In the genomic region with DNA sequence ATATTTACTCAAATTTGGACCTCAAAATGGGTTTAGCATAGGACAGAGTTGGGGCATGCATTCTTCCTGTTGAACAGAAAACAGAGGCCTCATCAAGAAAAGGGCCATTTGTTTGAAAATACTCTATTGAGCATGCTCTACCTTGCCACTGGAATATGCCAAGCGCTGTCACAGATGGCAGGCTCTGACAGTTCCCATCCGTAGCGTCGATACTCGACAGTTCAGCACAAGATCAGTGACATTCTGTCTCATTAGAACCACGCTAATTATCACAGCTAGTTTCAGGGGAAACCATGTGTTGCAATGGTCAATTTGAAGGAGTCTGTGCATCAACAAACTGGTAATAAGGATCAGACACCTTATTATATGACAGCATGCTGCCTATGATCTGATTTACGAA, we compare ENCODE assay signal across 16 cellular contexts. TPM values are rescaled to one million over a fixed set of nuclear protein-coding genes. Genes with fewer than 3 reads are reported as not detected.
DNase-seq lines count a peak whose midpoint lies in the region; ATAC-seq, FAIRE-seq and TF ChIP-seq lines count a peak whose summit lies in the region.
"Had no signal": no experiment of that assay in that cellular context is flagged by ENCODE, and none has a peak within 500 bp of the region (broad histone marks: within the 10 kb centered on the region; RNA-seq: fewer than 3 reads in every experiment).

No MANE protein-coding gene starts in this region.

- H3K4me3 ChIP-seq in endocrine pancreas (ENCODE audit: control insufficient read depth, insufficient read depth, low read length) (peak overlapping the region; percentile 60), upper lobe of right lung (no peak overlapping the region)
- H3K4me3 ChIP-seq: heart left ventricle, thoracic aorta had no signal

- H3K36me3 ChIP-seq in endocrine pancreas (ENCODE audit: control insufficient read depth, insufficient read depth, low read length), result no peaks in the 10 kb centered on the region
- H3K36me3 ChIP-seq in upper lobe of right lung, result peaks cover 9% of the 10 kb centered on the region
- H3K36me3 ChIP-seq: thoracic aorta had no signal

- H3K27me3 ChIP-seq in endocrine pancreas (ENCODE audit: control insufficient read depth, insufficient read depth, low read length), result no peaks in the 10 kb centered on the region
- H3K27me3 ChIP-seq in upper lobe of right lung, result no peaks in the 10 kb centered on the region
- H3K27me3 ChIP-seq: heart left ventricle had no signal

- no peak overlapping the region for H3K9ac ChIP-seq in endocrine pancreas (ENCODE audit: control insufficient read depth, insufficient read depth, low read length)

- ATAC-seq in upper lobe of right lung, result no peak
- ATAC-seq: esophagus mucosa, heart left ventricle, sciatic nerve had no signal

- intact Hi-C loops in upper lobe of right lung (cut with DNase I), result no loop called here

- no peaks in the 10 kb centered on the region for H3K9me3 ChIP-seq in endocrine pancreas (ENCODE audit: control insufficient read depth, low read length)
- H3K9me3 ChIP-seq in upper lobe of right lung, result no peaks in the 10 kb centered on the region
- H3K9me3 ChIP-seq: heart left ventricle, thoracic aorta had no signal

- no peak for FAIRE-seq in H54 (lab: Jason Lieb, UNC)

- TF ChIP-seq POLR2A in H54 (IDR thresholded peaks at IDR 0.05; ENCODE audit: low read depth, low read length), result no peak

- H3K4me1 ChIP-seq in endocrine pancreas (ENCODE audit: control insufficient read depth, insufficient read depth, low read length), result peaks cover 27% of the 10 kb centered on the region
- H3K4me1 ChIP-seq in upper lobe of right lung, result no peaks in the 10 kb centered on the region
- H3K4me1 ChIP-seq: heart left ventricle had no signal

- DNase-seq in NCI-H1417 (lab: John Stamatoyannopoulos, UW) (peak in 2 of 3 experiments; percentile 28 to 78), NCI-H1417 treated with DMSO at 0.1 percent for 48 hours (lab: John Stamatoyannopoulos, UW) (no peak), Ammon's horn (ENCODE audit: low spot score) (peak; percentile 41), NCI-H524 (lab: John Stamatoyannopoulos, UW) (peak; percentile 84 to 94), HUDEP-2 (lab: John Stamatoyannopoulos, UW; ENCODE audit: unreplicated experiment in 76 of 76) (no peak), upper lobe of right lung (no peak), H54 (ENCODE audit: insufficient read length, low spot score) (no peak)
- DNase-seq: activated T-cell treated with anti-CD3 and anti-CD28 coated beads, Interleukin-2, amount 50 U/mL, for 48 hours; cortex of kidney; heart left ventricle; NCI-H1048 had no signal

- no peak for TF ChIP-seq CTCF in upper lobe of right lung (IDR thresholded peaks at IDR 0.05)

- H3K27ac ChIP-seq in upper lobe of right lung, result no peak overlapping the region
- H3K27ac ChIP-seq: 22Rv1, heart left ventricle, thoracic aorta had no signal

RNA-seq across cellular contexts. Expression of gene SATB1, which starts 54.5 kb away (rescaled TPM):
- total RNA-seq in upper lobe of right lung, result 28.4 TPM

Comparison
In these comparisons a context has a peak if more than half of its experiments do, and no peak if none do; other contexts are left out.
1. DNase-seq: peak in NCI-H1417 (2 of 3), Ammon's horn (single experiment) and NCI-H524 (2 of 2); none in NCI-H1417 treated with DMSO at 0.1 percent for 48 hours (single experiment), HUDEP-2 (0 of 76), upper lobe of right lung (single experiment) and H54 (single experiment).